In genomic region chr2:219434468-219434717, GRCh38 we compare ENCODE assay signal across 20 cellular contexts. TPM values are rescaled to one million over a fixed set of nuclear protein-coding genes. Genes with fewer than 3 reads are reported as not detected.
A peak's percentile ranks its signal among the peaks of the same experiment; 100 is the strongest.
DNase-seq lines count a peak whose midpoint lies in the region; ATAC-seq and TF ChIP-seq lines count a peak whose summit lies in the region.
"Had no signal": no experiment of that assay in that cellular context is flagged by ENCODE, and none has a peak within 500 bp of the region (broad histone marks: within the 10 kb centered on the region; RNA-seq: fewer than 3 reads in every experiment).

No MANE protein-coding gene starts in this region.

- peaks cover 29% of the 10 kb centered on the region for H3K27me3 Mint-ChIP-seq in type B pancreatic cell
- H3K27me3 Mint-ChIP-seq in CD8-positive, alpha-beta memory T cell: peaks cover 16 to 25% of the 10 kb centered on the region in 2 donors

- H3K27me3 ChIP-seq in heart left ventricle: peaks cover 0 to 33% (median 11%) of the 10 kb centered on the region in 9 donors
- no peaks in the 10 kb centered on the region for H3K27me3 ChIP-seq in right cardiac atrium (ENCODE audit: control insufficient read depth, insufficient read depth)
- H3K27me3 ChIP-seq in ovary: no peaks in the 10 kb centered on the region
- H3K27me3 ChIP-seq in CD8-positive, alpha-beta memory T cell (ENCODE audit: insufficient read depth, low read length, poor library complexity, severe bottlenecking): peaks cover 8% of the 10 kb centered on the region

- no peaks in the 10 kb centered on the region for H3K9me3 Mint-ChIP-seq in type B pancreatic cell
- no peaks in the 10 kb centered on the region for H3K9me3 Mint-ChIP-seq in CD8-positive, alpha-beta memory T cell
- H3K9me3 Mint-ChIP-seq: activated naive CD8-positive, alpha-beta T cell treated with anti-CD3 and anti-CD28 coated beads, Interleukin-2, amount 10 ng/mL, durations not matched to agents 7 days and 5 days; CD4-positive, CD25-positive, alpha-beta regulatory T cell; central memory CD8-positive, alpha-beta T cell; HFFc6; nephron; stimulated activated naive CD8-positive, alpha-beta T cell treated with anti-CD3 and anti-CD28 coated beads, Interleukin-15, amount 100 ng/mL, for 72 hours had no signal

- no peak for DNase-seq in heart left ventricle
- no peak for DNase-seq in left cardiac atrium
- no peak for DNase-seq in right cardiac atrium
- peak in 1 of 5 donors; percentile 38 for DNase-seq in ovary
- DNase-seq in type B pancreatic cell (ENCODE audit: extremely low spot score, unreplicated experiment): no peak
- DNase-seq in CD8-positive, alpha-beta memory T cell: no peak
- no peak for DNase-seq in NCI-H1694 treated with DMSO at 0.1 percent for 48 hours (lab: John Stamatoyannopoulos, UW)
- DNase-seq: activated naive CD8-positive, alpha-beta T cell treated with anti-CD3 and anti-CD28 coated beads, Interleukin-2, amount 10 ng/mL, durations not matched to agents 7 days and 5 days; activated T-cell treated with anti-CD3 and anti-CD28 coated beads for 4 hours; DMS79 treated with DMSO at 0.1 percent for 48 hours; left lung; SHP77 treated with DMSO at 0.1 percent for 48 hours; T-helper 9 cell had no signal

- no peaks in the 10 kb centered on the region for H3K36me3 ChIP-seq in heart left ventricle
- no peaks in the 10 kb centered on the region for H3K36me3 ChIP-seq in ovary
- H3K36me3 ChIP-seq in CD8-positive, alpha-beta memory T cell (ENCODE audit: insufficient read depth, low read length): no peaks in the 10 kb centered on the region
- H3K36me3 ChIP-seq: left lung had no signal

- peaks cover 0 to 54% (median 7%) of the 10 kb centered on the region in 12 donors for H3K4me1 ChIP-seq in heart left ventricle
- H3K4me1 ChIP-seq in right cardiac atrium (ENCODE audit: control insufficient read depth, insufficient read depth, low read length): no peaks in the 10 kb centered on the region
- H3K4me1 ChIP-seq in ovary (ENCODE audit: insufficient read depth): peaks cover 2% of the 10 kb centered on the region
- no peaks in the 10 kb centered on the region for H3K4me1 ChIP-seq in CD8-positive, alpha-beta memory T cell (ENCODE audit: insufficient read depth, low read length)

- CTCF ChIA-PET in CD8-positive, alpha-beta memory T cell (lab: Charles Lee): interaction anchor here (0.8 to 1.1 kb wide), 3 partner anchors 12 to 96 kb away, joined by 3 to 5 read pairs (median 3); no protein-coding TSS in a partner anchor

- WGBS in heart left ventricle, 4 donors: 6 to 16% (median 13%) methylated on average over 9 of the region's 9 CpGs
- 19% methylated on average over 9 of the region's 9 CpGs for WGBS in right cardiac atrium
- WGBS in ovary, 3 donors: 53 to 58% (median 56%) methylated on average over 9 of the region's 9 CpGs

- H3K9me3 ChIP-seq in heart left ventricle (no peaks in the 10 kb centered on the region), right cardiac atrium (ENCODE audit: control insufficient read depth, low read length) (no peaks in the 10 kb centered on the region), ovary (no peaks in the 10 kb centered on the region)
- H3K9me3 ChIP-seq in CD8-positive, alpha-beta memory T cell (ENCODE audit: low read length): no peaks in the 10 kb centered on the region
- H3K9me3 ChIP-seq: left lung had no signal

- H3K4me3 ChIP-seq in heart left ventricle (peak overlapping the region in 11 of 12 donors; percentile 43 to 72 (median 52)), right cardiac atrium (ENCODE audit: low read length) (no peak overlapping the region), ovary (peak overlapping the region; percentile 5)
- no peak overlapping the region for H3K4me3 ChIP-seq in CD8-positive, alpha-beta memory T cell (ENCODE audit: low read length)
- H3K4me3 ChIP-seq: left lung had no signal

- POLR2A ChIA-PET in CD8-positive, alpha-beta memory T cell (lab: Charles Lee): no interaction called here

- H3K27ac Mint-ChIP-seq in type B pancreatic cell: no peak overlapping the region
- H3K27ac Mint-ChIP-seq in CD8-positive, alpha-beta memory T cell: no peak overlapping the region
- H3K27ac Mint-ChIP-seq: activated naive CD8-positive, alpha-beta T cell treated with anti-CD3 and anti-CD28 coated beads, Interleukin-2, amount 10 ng/mL, durations not matched to agents 7 days and 5 days; HFFc6; stimulated activated naive CD8-positive, alpha-beta T cell treated with anti-CD3 and anti-CD28 coated beads, Interleukin-15, amount 100 ng/mL, for 72 hours had no signal

- ATAC-seq in heart left ventricle (no peak), left cardiac atrium (no peak), right cardiac atrium (no peak), GM21786 (IDR thresholded peaks at IDR 0.05; ENCODE audit: unreplicated experiment) (no peak)

- H3K36me3 Mint-ChIP-seq in type B pancreatic cell: no peaks in the 10 kb centered on the region
- H3K36me3 Mint-ChIP-seq in CD8-positive, alpha-beta memory T cell: no peaks in the 10 kb centered on the region
- H3K36me3 Mint-ChIP-seq: activated naive CD8-positive, alpha-beta T cell treated with anti-CD3 and anti-CD28 coated beads, Interleukin-2, amount 10 ng/mL, durations not matched to agents 7 days and 5 days; CD4-positive, CD25-positive, alpha-beta regulatory T cell had no signal

- intact Hi-C loops in heart left ventricle (cut with DNase I): loop anchor here in 3 of 10 donors (2.0 kb wide), 2 partner anchors 18 to 30 kb away; no protein-coding TSS in a partner anchor
- intact Hi-C loops in left cardiac atrium (cut with DNase I): no loop called here
- intact Hi-C loops in right cardiac atrium (cut with DNase I): no loop called here
- intact Hi-C loops in ovary (cut with DNase I): no loop called here

- no peak for TF ChIP-seq CTCF in heart left ventricle (IDR thresholded peaks at IDR 0.05)
- TF ChIP-seq CTCF in ovary (IDR thresholded peaks at IDR 0.05): no peak
- TF ChIP-seq CTCF in type B pancreatic cell (conservative IDR thresholded peaks at IDR 0.05): no peak

- H3K4me1 Mint-ChIP-seq in type B pancreatic cell (ENCODE audit: unreplicated experiment): peaks cover 8% of the 10 kb centered on the region
- H3K4me1 Mint-ChIP-seq in CD8-positive, alpha-beta memory T cell: no peaks in the 10 kb centered on the region
- H3K4me1 Mint-ChIP-seq: central memory CD8-positive, alpha-beta T cell had no signal

- H3K27ac ChIP-seq in heart left ventricle: peak overlapping the region; percentile 81 to 98 (median 92)
- H3K27ac ChIP-seq in right cardiac atrium (ENCODE audit: low read length): peak overlapping the region; percentile 71
- peak overlapping the region in 1 of 2 donors; percentile 29 for H3K27ac ChIP-seq in ovary
- no peak overlapping the region for H3K27ac ChIP-seq in CD8-positive, alpha-beta memory T cell (ENCODE audit: low read depth, low read length)
- H3K27ac ChIP-seq: KMS-11, left lung had no signal

- peak overlapping the region; percentile 54 for H3K4me3 Mint-ChIP-seq in type B pancreatic cell
- H3K4me3 Mint-ChIP-seq in CD8-positive, alpha-beta memory T cell: no peak overlapping the region
- H3K4me3 Mint-ChIP-seq: activated naive CD8-positive, alpha-beta T cell treated with anti-CD3 and anti-CD28 coated beads, Interleukin-2, amount 10 ng/mL, durations not matched to agents 7 days and 5 days; CD4-positive, CD25-positive, alpha-beta regulatory T cell; central memory CD8-positive, alpha-beta T cell; HFFc6; stimulated activated naive CD8-positive, alpha-beta T cell treated with anti-CD3 and anti-CD28 coated beads, Interleukin-15, amount 100 ng/mL, for 72 hours had no signal

- no peak for TF ChIP-seq EP300 in ovary (IDR thresholded peaks at IDR 0.05)

- TF ChIP-seq POLR2A in heart left ventricle (IDR thresholded peaks at IDR 0.05) (no peak), ovary (IDR thresholded peaks at IDR 0.05) (no peak)

RNA-seq across cellular contexts. Expression of gene SPEG, which starts 0.2 kb away (rescaled TPM):
- total RNA-seq in heart left ventricle (100 to 1,000 TPM in 6 of 9 donors, 10 to 100 TPM in 3; 93.6 to 150 (median 114) TPM), left cardiac atrium (10 to 100 TPM; 94.6 to 94.9 TPM), right cardiac atrium (100 to 1,000 TPM; 122 to 176 (median 159) TPM), ovary (10 to 100 TPM; 13.9 to 79.7 (median 29.6) TPM), type B pancreatic cell (ENCODE audit: low replicate concordance) (11.5 and 49.4 TPM in 2 replicates)
- polyA plus RNA-seq in heart left ventricle (10 to 100 TPM; 64.8 to 92.2 TPM), right cardiac atrium (85.5 TPM), ovary (10 to 100 TPM in 1 of 2 donors, 1 to 10 TPM in 1; 9.9 to 31.4 TPM)
- total RNA-seq in CD8-positive, alpha-beta memory T cell: 1 to 10 TPM in 1 of 2 experiments, under 1 TPM in 1; 0.94 to 1.0 TPM
- polyA plus RNA-seq in CD8-positive, alpha-beta memory T cell: 0.48 TPM

RNA-seq across cellular contexts. Expression of gene DES, which starts 16.2 kb away (rescaled TPM):
- total RNA-seq in heart left ventricle (over 10,000 TPM in 8 of 9 donors, 1,000 to 10,000 TPM in 1; 9,618 to 28,674 (median 17,979) TPM), left cardiac atrium (1,000 to 10,000 TPM; 5,895 to 7,519 TPM), right cardiac atrium (over 10,000 TPM in 1 of 4 donors, 1,000 to 10,000 TPM in 3; 6,970 to 10,932 (median 7,338) TPM), ovary (1,000 to 10,000 TPM in 1 of 7 donors, 100 to 1,000 TPM in 4, 10 to 100 TPM in 2; 86.5 to 1,061 (median 184) TPM), type B pancreatic cell (ENCODE audit: low replicate concordance) (1.4 and 9.3 TPM in 2 replicates)
- polyA plus RNA-seq in heart left ventricle (over 10,000 TPM; 15,024 to 19,385 TPM), right cardiac atrium (9,146 TPM), ovary (100 to 1,000 TPM; 149 to 642 TPM)
- total RNA-seq in CD8-positive, alpha-beta memory T cell: not detected
- not detected for polyA plus RNA-seq in CD8-positive, alpha-beta memory T cell
- total RNA-seq: activated naive CD8-positive, alpha-beta T cell treated with anti-CD3 and anti-CD28 coated beads, Interleukin-2, amount 10 ng/mL, durations not matched to agents 7 days and 5 days; CD4-positive, CD25-positive, alpha-beta regulatory T cell had no signal
- polyA plus RNA-seq: CD4-positive, CD25-positive, alpha-beta regulatory T cell had no signal

RNA-seq across cellular contexts. Expression of gene DNPEP, which starts 46.7 kb away (rescaled TPM):
- total RNA-seq in heart left ventricle: 100 to 1,000 TPM in 1 of 9 donors, 10 to 100 TPM in 8; 61.8 to 101 (median 73.4) TPM
- polyA plus RNA-seq in heart left ventricle: 10 to 100 TPM; 61.3 to 69.6 TPM
- 10 to 100 TPM; 52.6 to 70.5 TPM for total RNA-seq in left cardiac atrium
- total RNA-seq in right cardiac atrium: 10 to 100 TPM; 42.2 to 58.8 (median 56.2) TPM
- 50.0 TPM for polyA plus RNA-seq in right cardiac atrium
- total RNA-seq in ovary: 10 to 100 TPM; 34.7 to 72.9 (median 66.4) TPM
- polyA plus RNA-seq in ovary: 10 to 100 TPM; 23.4 to 54.2 TPM
- total RNA-seq in type B pancreatic cell (ENCODE audit: low replicate concordance): 54.1 and 56.1 TPM in 2 replicates
- total RNA-seq in CD8-positive, alpha-beta memory T cell: 100 to 1,000 TPM; 112 to 116 TPM
- polyA plus RNA-seq in CD8-positive, alpha-beta memory T cell: 69.1 TPM

Comparison
In these comparisons a context has a peak if more than half of its experiments do, and no peak if none do; other contexts are left out.
1. H3K4me3 ChIP-seq: peak in heart left ventricle (11 of 12) and ovary (single experiment); none in right cardiac atrium (single experiment) and CD8-positive, alpha-beta memory T cell (single experiment).